ENCODE assay signal across 1 cellular context in genomic region chr2:169670215-169670651, GRCh38.
TF ChIP-seq lines count a peak whose summit lies in the region.

No MANE protein-coding gene starts in this region.

TF ChIP-seq in K562, 482 proteins besides CTCF, POLR2A, EP300 and RAD21 (continues in another document):
- no peak for TF ChIP-seq KDM2B (CRISPR knock-in tag; IDR thresholded peaks at IDR 0.05)
- peak; percentile 92 for TF ChIP-seq ARID1B (IDR thresholded peaks at IDR 0.05)
- TF ChIP-seq HOMEZ (CRISPR knock-in tag; IDR thresholded peaks at IDR 0.05): no peak
- TF ChIP-seq SMARCA4 (IDR thresholded peaks at IDR 0.05): peak; percentile 97
- peak; percentile 60; the same call in 1 of the 2 replicates for TF ChIP-seq ARID3A (IDR thresholded peaks at IDR 0.05; ENCODE audit: borderline replicate concordance, low read depth, low read length)
- TF ChIP-seq AFF1 (IDR thresholded peaks at IDR 0.05; ENCODE audit: low read depth in 1 of 2, partially characterized antibody in 2 of 2): peak in 1 of 2 experiments; percentile 45
- TF ChIP-seq KAT8 (IDR thresholded peaks at IDR 0.05; ENCODE audit: low read depth): no peak
- peak in 1 of 2 experiments; percentile 31; a peak in 1 of 4 replicates for TF ChIP-seq MAZ (CRISPR knock-in tag; conservative IDR thresholded peaks at IDR 0.05 in 1 of 2, IDR thresholded peaks at IDR 0.05 in 1 of 2)
- TF ChIP-seq PATZ1 (CRISPR knock-in tag; IDR thresholded peaks at IDR 0.05; ENCODE audit: borderline replicate concordance): no peak
- TF ChIP-seq TEAD1 (CRISPR knock-in tag; IDR thresholded peaks at IDR 0.05): 0 out of 4 replicates have a peak, but pooled peaks of 1 of the 2 experiments have one; percentile 16
- TF ChIP-seq ZNF282 (CRISPR knock-in tag; IDR thresholded peaks at IDR 0.05): no peak
- TF ChIP-seq ZNF24 (IDR thresholded peaks at IDR 0.05): 0 out of 2 replicates have a peak, but pooled peaks have one; percentile 10
- TF ChIP-seq L3MBTL2 (IDR thresholded peaks at IDR 0.05): peak; percentile 57
- TF ChIP-seq MEF2A (IDR thresholded peaks at IDR 0.05; ENCODE audit: control insufficient read depth, low read depth, low read length): peak; percentile 92
- TF ChIP-seq ZBTB34 (CRISPR knock-in tag; IDR thresholded peaks at IDR 0.05): no peak
- TF ChIP-seq FOXM1 (IDR thresholded peaks at IDR 0.05; ENCODE audit: low read depth): no peak; the same call in 1 of the 2 replicates
- no peak for TF ChIP-seq FOXM1 (CRISPR knock-in tag; IDR thresholded peaks at IDR 0.05; ENCODE audit: low read depth)
- peak; percentile 40; the same call in 1 of the 2 replicates for TF ChIP-seq CREB1 (IDR thresholded peaks at IDR 0.05)
- no peak; the same call in 1 of the 2 replicates for TF ChIP-seq CREB1 (CRISPR knock-in tag; IDR thresholded peaks at IDR 0.05)
- TF ChIP-seq NFE2 (IDR thresholded peaks at IDR 0.05; ENCODE audit: low read depth): peak; percentile 23; the same call in 1 of the 2 replicates
- TF ChIP-seq MTA3 (IDR thresholded peaks at IDR 0.05; ENCODE audit: borderline replicate concordance): 0 out of 2 replicates have a peak, but pooled peaks have one; percentile 49
- TF ChIP-seq DPF2 (IDR thresholded peaks at IDR 0.05): peak; percentile 98
- TF ChIP-seq RFX1 (IDR thresholded peaks at IDR 0.05): no peak
- peak in 1 of 2 experiments; percentile 86; a peak in 2 of 4 replicates for TF ChIP-seq FOXA3 (CRISPR knock-in tag; conservative IDR thresholded peaks at IDR 0.05 in 1 of 2, IDR thresholded peaks at IDR 0.05 in 1 of 2)
- no peak for TF ChIP-seq ZNF75A (CRISPR knock-in tag; IDR thresholded peaks at IDR 0.05)
- no peak for TF ChIP-seq ZFP36 (IDR thresholded peaks at IDR 0.05; ENCODE audit: low read depth, low read length, partially characterized antibody)
- peak; percentile 78; the same call in 1 of the 2 replicates for TF ChIP-seq MEF2D (tag; conservative IDR thresholded peaks at IDR 0.05; ENCODE audit: low read depth)
- TF ChIP-seq AFF4 (CRISPR knock-in tag; IDR thresholded peaks at IDR 0.05): no peak
- peak; percentile 99 for TF ChIP-seq FOSL1 (tag; conservative IDR thresholded peaks at IDR 0.05)
- TF ChIP-seq CBX3 (IDR thresholded peaks at IDR 0.05; ENCODE audit: borderline replicate concordance in 1 of 2, low read length in 2 of 2): 0 out of 3 replicates have a peak, but pooled peaks of 1 of the 2 experiments have one; percentile 32
- TF ChIP-seq WHSC1 (IDR thresholded peaks at IDR 0.05; ENCODE audit: low read length): no peak
